Comparison of ENCODE assay signal across 11 cellular contexts in genomic region chr2:160411955-160412354, GRCh38.
DNase-seq lines count a peak whose midpoint lies in the region; ATAC-seq and TF ChIP-seq lines count a peak whose summit lies in the region.
"Had no signal": no experiment of that assay in that cellular context is flagged by ENCODE, and none has a peak within 500 bp of the region (broad histone marks: within the 10 kb centered on the region; RNA-seq: fewer than 3 reads in every experiment).

No MANE protein-coding gene starts in this region.

- peak overlapping the region; percentile 22; the same call in 1 of the 2 replicates for H2AFZ ChIP-seq in OCI-LY7 (ENCODE audit: low read length)
- H2AFZ ChIP-seq: neural progenitor cell had no signal

- peaks cover 17% of the 10 kb centered on the region for H3K4me1 ChIP-seq in OCI-LY7 (ENCODE audit: insufficient read depth, low read length, poor library complexity, severe bottlenecking)
- H3K4me1 ChIP-seq in spleen: peaks cover 17 to 52% (median 42%) of the 10 kb centered on the region in 6 donors
- H3K4me1 ChIP-seq: neural progenitor cell had no signal

- CTCF ChIA-PET in OCI-LY7 (lab: Charles Lee; ENCODE audit: unreplicated experiment): no interaction called here

- H4K20me1 ChIP-seq in OCI-LY7 (ENCODE audit: insufficient read depth, low read length): no peaks in the 10 kb centered on the region

- H3K27ac ChIP-seq in OCI-LY7 (ENCODE audit: low read depth, low read length, poor library complexity, severe bottlenecking) (no peak overlapping the region), spleen (peak overlapping the region in 7 of 8 donors; percentile 75 to 88 (median 82))
- H3K27ac ChIP-seq: neural progenitor cell had no signal

- H3K36me3 ChIP-seq in OCI-LY7 (ENCODE audit: insufficient read depth, low read length) (no peaks in the 10 kb centered on the region), spleen (no peaks in the 10 kb centered on the region)
- H3K36me3 ChIP-seq: neural progenitor cell had no signal

- no peak for DNase-seq in activated CD4-positive, alpha-beta T cell treated with anti-CD3 and anti-CD28 coated beads, Interleukin-2, amount 10 ng/mL, durations not matched to agents 24 days and 14 days
- DNase-seq in activated CD4-positive, alpha-beta T cell treated with anti-CD3 and anti-CD28 coated beads for 48 hours: no peak
- no peak for DNase-seq in OCI-LY7 (ENCODE audit: low spot score)
- DNase-seq in central memory CD8-positive, alpha-beta T cell (ENCODE audit: low spot score in 2 of 2): no peak
- no peak for DNase-seq in spleen
- DNase-seq in DMS153 treated with DMSO at 0.1 percent for 48 hours (lab: John Stamatoyannopoulos, UW; ENCODE audit: unreplicated experiment): no peak
- DNase-seq in NCI-H82 treated with DMSO at 0.1 percent for 48 hours (lab: John Stamatoyannopoulos, UW; ENCODE audit: unreplicated experiment): no peak
- DNase-seq: activated effector memory CD4-positive, alpha-beta T cell treated with Interleukin-2 at 50 U/mL for 16 hours; NCI-H1694 treated with DMSO at 0.1 percent for 48 hours had no signal

- TF ChIP-seq CTCF in OCI-LY7 (conservative IDR thresholded peaks at IDR 0.05; ENCODE audit: low read length): no peak
- TF ChIP-seq CTCF in spleen (IDR thresholded peaks at IDR 0.05 in 8 of 11, conservative IDR thresholded peaks at IDR 0.05 in 3 of 11): no peak

- H3K27me3 Mint-ChIP-seq in activated CD4-positive, alpha-beta T cell treated with anti-CD3 and anti-CD28 coated beads, Interleukin-2, amount 10 ng/mL, durations not matched to agents 24 days and 14 days: peaks cover 4% of the 10 kb centered on the region
- H3K27me3 Mint-ChIP-seq in central memory CD8-positive, alpha-beta T cell: no peaks in the 10 kb centered on the region

- intact Hi-C loops in activated CD4-positive, alpha-beta T cell treated with anti-CD3 and anti-CD28 coated beads, Interleukin-2, amount 10 ng/mL, durations not matched to agents 24 days and 14 days (cut with micrococcal nuclease): loop anchor here (1.0 kb wide), 1 partner anchor 17 kb away; no protein-coding TSS in a partner anchor
- intact Hi-C loops in OCI-LY7 (cut with micrococcal nuclease; ENCODE audit: unreplicated experiment): no loop called here
- intact Hi-C loops in spleen (cut with DNase I; ENCODE audit: low total_unique reads): no loop called here

- H3K36me3 Mint-ChIP-seq in activated CD4-positive, alpha-beta T cell treated with anti-CD3 and anti-CD28 coated beads, Interleukin-2, amount 10 ng/mL, durations not matched to agents 24 days and 14 days (ENCODE audit: low read depth): peaks cover 6% of the 10 kb centered on the region
- peaks cover 10% of the 10 kb centered on the region for H3K36me3 Mint-ChIP-seq in central memory CD8-positive, alpha-beta T cell (ENCODE audit: insufficient read depth)
- H3K36me3 Mint-ChIP-seq: neural progenitor cell had no signal

- peaks cover 46% of the 10 kb centered on the region for H3K4me1 Mint-ChIP-seq in activated CD4-positive, alpha-beta T cell treated with anti-CD3 and anti-CD28 coated beads, Interleukin-2, amount 10 ng/mL, durations not matched to agents 24 days and 14 days
- peaks cover 38% of the 10 kb centered on the region for H3K4me1 Mint-ChIP-seq in central memory CD8-positive, alpha-beta T cell

- no peak overlapping the region for H3K4me3 ChIP-seq in OCI-LY7 (ENCODE audit: low read depth, low read length, poor library complexity, severe bottlenecking)
- H3K4me3 ChIP-seq in spleen: peak overlapping the region in 1 of 8 donors; percentile 18
- H3K4me3 ChIP-seq: neural progenitor cell had no signal

- no peaks in the 10 kb centered on the region for H3K9me3 Mint-ChIP-seq in activated CD4-positive, alpha-beta T cell treated with anti-CD3 and anti-CD28 coated beads, Interleukin-2, amount 10 ng/mL, durations not matched to agents 24 days and 14 days
- no peaks in the 10 kb centered on the region for H3K9me3 Mint-ChIP-seq in central memory CD8-positive, alpha-beta T cell
- H3K9me3 Mint-ChIP-seq: neural progenitor cell had no signal

- H3K79me2 ChIP-seq in OCI-LY7 (ENCODE audit: insufficient read depth, low read depth, low read length): no peaks in the 10 kb centered on the region

- 31 to 47% (median 37%) methylated on average over 2 of the region's 2 CpGs for WGBS in spleen, 5 donors

- H3K27me3 ChIP-seq in spleen (replicated peaks in 1 of 7): no peaks in the 10 kb centered on the region

- H3K27ac Mint-ChIP-seq in activated CD4-positive, alpha-beta T cell treated with anti-CD3 and anti-CD28 coated beads, Interleukin-2, amount 10 ng/mL, durations not matched to agents 24 days and 14 days: peak overlapping the region; percentile 94
- H3K27ac Mint-ChIP-seq in central memory CD8-positive, alpha-beta T cell (ENCODE audit: low read depth): peak overlapping the region; percentile 95
- H3K27ac Mint-ChIP-seq: neural progenitor cell had no signal

- ATAC-seq in central memory CD8-positive, alpha-beta T cell (replicated peaks; ENCODE audit: extremely low read depth, poor library complexity, severe bottlenecking): no peak
- ATAC-seq in HG02798 (IDR thresholded peaks at IDR 0.05; ENCODE audit: poor library complexity, unreplicated experiment): no peak

- peak overlapping the region; percentile 34 for H3K4me2 ChIP-seq in OCI-LY7 (ENCODE audit: low read length)
- H3K4me2 ChIP-seq: neural progenitor cell had no signal

- peak overlapping the region; percentile 77 for H3K4me3 Mint-ChIP-seq in activated CD4-positive, alpha-beta T cell treated with anti-CD3 and anti-CD28 coated beads, Interleukin-2, amount 10 ng/mL, durations not matched to agents 24 days and 14 days
- peak overlapping the region; percentile 69 for H3K4me3 Mint-ChIP-seq in central memory CD8-positive, alpha-beta T cell
- H3K4me3 Mint-ChIP-seq: neural progenitor cell had no signal

- H3K9me2 ChIP-seq in OCI-LY7 (ENCODE audit: insufficient read depth, low read length): no peaks in the 10 kb centered on the region

- no TSS peak for BruUV-seq in OCI-LY7 (replicated peaks; lab: Mats Ljungman, UMichigan)

- H3K9me3 ChIP-seq in OCI-LY7 (ENCODE audit: low read length) (no peaks in the 10 kb centered on the region), spleen (no peaks in the 10 kb centered on the region)

- no peak for TF ChIP-seq POLR2A in spleen (IDR thresholded peaks at IDR 0.05)

- POLR2A ChIA-PET in OCI-LY7 (lab: Charles Lee): interaction anchor here (1.2 to 5.3 kb wide), 3 partner anchors 8 to 16 kb away, joined by 6 to 33 read pairs (median 7); no protein-coding TSS in a partner anchor
